8 cellular contexts compared by ENCODE assay signal in genomic region chr14:104801284-104802119, GRCh38. TPM values are rescaled to one million over a fixed set of nuclear protein-coding genes. Genes with fewer than 3 reads are reported as not detected.
DNase-seq lines count a peak whose midpoint lies in the region; ATAC-seq, FAIRE-seq and TF ChIP-seq lines count a peak whose summit lies in the region.

No MANE protein-coding gene starts in this region.

- peaks cover 2% of the 10 kb centered on the region for H3K27me3 Mint-ChIP-seq in activated T-helper 2 cell treated with anti-CD3 and anti-CD28 coated beads, Interferon-gamma antibody, Interleukin-2, Interleukin-4, amounts not matched to agents 10 μg/mL and 5 μg/mL and 100 μg/mL, durations not matched to agents 14 hours and 24 hours and 36 hours (ENCODE audit: low read depth)

- H3K4me3 ChIP-seq in SK-N-SH (ENCODE audit: low read depth in 2 of 2, low read length in 1 of 2) (peak overlapping the region; percentile 63 to 67), kidney (ENCODE audit: low read length in 2 of 2) (peak overlapping the region; percentile 53 to 71), suprapubic skin (peak overlapping the region; percentile 81)

- 76% methylated on average over 16 of the region's 55 CpGs for WGBS in SK-N-SH (ENCODE audit: low lambda C conversion rate)
- WGBS in suprapubic skin, result 88% methylated on average over 9 of the region's 55 CpGs

- DNase-seq in SK-N-SH, result peak; percentile 41
- DNase-seq in activated T-helper 2 cell treated with anti-CD3 and anti-CD28 coated beads, Interferon-gamma antibody, Interleukin-2, Interleukin-4, amounts not matched to agents 10 μg/mL and 5 μg/mL and 100 μg/mL, durations not matched to agents 14 hours and 24 hours and 36 hours (ENCODE audit: low spot score), result no peak
- DNase-seq in kidney, result no peak
- DNase-seq in suprapubic skin (ENCODE audit: low spot score in 2 of 2), result no peak
- DNase-seq in NCI-H526 treated with DMSO at 0.1 percent for 48 hours (lab: John Stamatoyannopoulos, UW), result no peak
- no peak for DNase-seq in NCI-H187 treated with DMSO at 0.1 percent for 48 hours (lab: John Stamatoyannopoulos, UW)

- H3K79me2 ChIP-seq in SK-N-SH (ENCODE audit: insufficient read depth), result no peaks in the 10 kb centered on the region

- no peaks in the 10 kb centered on the region for H4K20me1 ChIP-seq in SK-N-SH (ENCODE audit: insufficient read depth)

- no peak overlapping the region for H2AFZ ChIP-seq in SK-N-SH (ENCODE audit: low read depth)

- H3K27me3 ChIP-seq in SK-N-SH (ENCODE audit: insufficient read depth) (no peaks in the 10 kb centered on the region), suprapubic skin (no peaks in the 10 kb centered on the region)

- peaks cover 23 to 44% of the 10 kb centered on the region in 2 experiments; a peak in 3 of 4 replicates for H3K4me1 ChIP-seq in SK-N-SH (ENCODE audit: control insufficient read depth in 1 of 2, insufficient read depth in 2 of 2, low read depth in 1 of 2, low read length in 1 of 2)
- H3K4me1 ChIP-seq in kidney (ENCODE audit: control insufficient read depth in 1 of 2, insufficient read depth in 1 of 2, low read depth in 1 of 2, low read length in 2 of 2), result peaks cover 15 to 26% of the 10 kb centered on the region in 2 donors
- peaks cover 41% of the 10 kb centered on the region for H3K4me1 ChIP-seq in suprapubic skin

- H3K9me3 ChIP-seq in SK-N-SH (no peaks in the 10 kb centered on the region), kidney (ENCODE audit: control insufficient read depth in 1 of 2, low read length in 2 of 2) (no peaks in the 10 kb centered on the region), suprapubic skin (no peaks in the 10 kb centered on the region)

- H3K9ac ChIP-seq in SK-N-SH (0 out of 2 replicates have a peak overlapping the region, but pooled peaks have one; percentile 28), kidney (ENCODE audit: low read length in 2 of 2) (peak overlapping the region in 1 of 2 donors; percentile 34)

- TF ChIP-seq EP300 in SK-N-SH (IDR thresholded peaks at IDR 0.05; ENCODE audit: borderline replicate concordance in 1 of 2, low read depth in 1 of 2, low read length in 1 of 2) (no peak), suprapubic skin (IDR thresholded peaks at IDR 0.05) (no peak)

- peaks cover 22% of the 10 kb centered on the region for H3F3A ChIP-seq in SK-N-SH (replicated peaks; ENCODE audit: insufficient read depth)

- H3K27ac Mint-ChIP-seq in activated T-helper 2 cell treated with anti-CD3 and anti-CD28 coated beads, Interferon-gamma antibody, Interleukin-2, Interleukin-4, amounts not matched to agents 10 μg/mL and 5 μg/mL and 100 μg/mL, durations not matched to agents 14 hours and 24 hours and 36 hours, result peak overlapping the region; percentile 52

- no peak for TF ChIP-seq POLR2A in suprapubic skin (IDR thresholded peaks at IDR 0.05)

- peak overlapping the region; percentile 89 for H3K4me2 ChIP-seq in SK-N-SH

- ATAC-seq in SK-N-SH treated with all-trans-retinoic acid at 6 μM for 48 hours, result no peak
- no peak for ATAC-seq in HG03175 (IDR thresholded peaks at IDR 0.05; ENCODE audit: unreplicated experiment)

- peaks cover 8% of the 10 kb centered on the region for H3K4me1 Mint-ChIP-seq in activated T-helper 2 cell treated with anti-CD3 and anti-CD28 coated beads, Interferon-gamma antibody, Interleukin-2, Interleukin-4, amounts not matched to agents 10 μg/mL and 5 μg/mL and 100 μg/mL, durations not matched to agents 14 hours and 24 hours and 36 hours (ENCODE audit: low read depth)

- intact Hi-C loops in activated T-helper 2 cell treated with anti-CD3 and anti-CD28 coated beads, Interferon-gamma antibody, Interleukin-2, Interleukin-4, amounts not matched to agents 10 μg/mL and 5 μg/mL and 100 μg/mL, durations not matched to agents 14 hours and 24 hours and 36 hours (cut with micrococcal nuclease), result loop anchor here (1.0 kb wide), 1 partner anchor 25 kb away; no protein-coding TSS in a partner anchor
- intact Hi-C loops in kidney (cut with DNase I), result no loop called here

- TF ChIP-seq CTCF in SK-N-SH (IDR thresholded peaks at IDR 0.05), result no peak
- TF ChIP-seq CTCF in kidney (IDR thresholded peaks at IDR 0.05; ENCODE audit: borderline replicate concordance, extremely low read depth, insufficient read depth), result no peak
- TF ChIP-seq CTCF in suprapubic skin (IDR thresholded peaks at IDR 0.05), result no peak

- no peaks in the 10 kb centered on the region for H3K36me3 Mint-ChIP-seq in activated T-helper 2 cell treated with anti-CD3 and anti-CD28 coated beads, Interferon-gamma antibody, Interleukin-2, Interleukin-4, amounts not matched to agents 10 μg/mL and 5 μg/mL and 100 μg/mL, durations not matched to agents 14 hours and 24 hours and 36 hours (ENCODE audit: low read depth)

- no peaks in the 10 kb centered on the region for H3K9me3 Mint-ChIP-seq in activated T-helper 2 cell treated with anti-CD3 and anti-CD28 coated beads, Interferon-gamma antibody, Interleukin-2, Interleukin-4, amounts not matched to agents 10 μg/mL and 5 μg/mL and 100 μg/mL, durations not matched to agents 14 hours and 24 hours and 36 hours

- no peak overlapping the region; a peak in 1 of 4 replicates for H3K27ac ChIP-seq in SK-N-SH (ENCODE audit: low read depth in 2 of 2, low read length in 1 of 2)
- peak overlapping the region; percentile 42 to 82 for H3K27ac ChIP-seq in kidney (ENCODE audit: low read depth in 2 of 2, low read length in 2 of 2)
- H3K27ac ChIP-seq in suprapubic skin, result peak overlapping the region; percentile 91

- POLR2A ChIA-PET in SK-N-SH (lab: Yijun Ruan, JAX), result no interaction called here

- FAIRE-seq in kidney (lab: Jason Lieb, UNC), result no peak

- no peak for TF ChIP-seq RAD21 in SK-N-SH (IDR thresholded peaks at IDR 0.05; ENCODE audit: low read length)

- no peaks in the 10 kb centered on the region for H3K9me2 ChIP-seq in SK-N-SH

- CTCF ChIA-PET in SK-N-SH (lab: Yijun Ruan, JAX), result interaction anchor here (1.1 to 5.2 kb wide), 8 partner anchors 11 to 132 kb away, joined by 3 to 26 read pairs (median 4); no protein-coding TSS in a partner anchor

- no peaks in the 10 kb centered on the region for H3K36me3 ChIP-seq in SK-N-SH (replicated peaks in 1 of 2; ENCODE audit: control insufficient read depth in 1 of 2, insufficient read depth in 2 of 2, low read length in 1 of 2)
- H3K36me3 ChIP-seq in kidney (ENCODE audit: control insufficient read depth in 1 of 2, insufficient read depth in 2 of 2, low read length in 2 of 2), result no peaks in the 10 kb centered on the region
- no peaks in the 10 kb centered on the region for H3K36me3 ChIP-seq in suprapubic skin

- H3K4me3 Mint-ChIP-seq in activated T-helper 2 cell treated with anti-CD3 and anti-CD28 coated beads, Interferon-gamma antibody, Interleukin-2, Interleukin-4, amounts not matched to agents 10 μg/mL and 5 μg/mL and 100 μg/mL, durations not matched to agents 14 hours and 24 hours and 36 hours (ENCODE audit: low read depth), result peak overlapping the region; percentile 86

TF ChIP-seq in SK-N-SH, 30 proteins besides CTCF, POLR2A, EP300 and RAD21:
- TF ChIP-seq FOXM1 (IDR thresholded peaks at IDR 0.05; ENCODE audit: low read depth) (no peak), USF2 (IDR thresholded peaks at IDR 0.05; ENCODE audit: borderline replicate concordance, low read depth, low read length) (no peak)

TF ChIP-seq in SK-N-SH treated with all-trans-retinoic acid at 6 μM for 48 hours, 23 proteins besides CTCF, POLR2A, EP300 and RAD21 (continues in another document):
- no peak for TF ChIP-seq CSRNP3 (CRISPR knock-in tag; IDR thresholded peaks at IDR 0.05)

RNA-seq across cellular contexts. Expression of gene ZBTB42, which starts 0.6 kb away (rescaled TPM):
- 2.9 and 3.1 TPM in 2 replicates for polyA plus RNA-seq in SK-N-SH (2012; rRNA removed)
- polyA plus RNA-seq in SK-N-SH (2012; cell fraction: cytosol; rRNA removed), result 1.4 and 2.2 TPM in 2 replicates
- 1.7 TPM in 2 replicates for polyA plus RNA-seq in SK-N-SH (2012; cell fraction: nucleus; rRNA removed)
- total RNA-seq in activated T-helper 2 cell treated with anti-CD3 and anti-CD28 coated beads, Interferon-gamma antibody, Interleukin-2, Interleukin-4, amounts not matched to agents 10 μg/mL and 5 μg/mL and 100 μg/mL, durations not matched to agents 14 hours and 24 hours and 36 hours, result 5.2 and 5.4 TPM in 2 replicates
- total RNA-seq in kidney, result 10.0 TPM
- 3.9 TPM for polyA plus RNA-seq in kidney (ENCODE audit: insufficient read depth, low read depth, low replicate concordance)
- total RNA-seq in suprapubic skin, result 1 to 10 TPM; 3.7 to 9.8 (median 7.8) TPM

RNA-seq across cellular contexts. Expression of gene AKT1, which starts 6.0 kb away (rescaled TPM):
- 185 and 198 TPM in 2 replicates for polyA plus RNA-seq in SK-N-SH (2012; rRNA removed)
- 99.2 and 137 TPM in 2 replicates for polyA plus RNA-seq in SK-N-SH (2012; cell fraction: cytosol; rRNA removed)
- polyA plus RNA-seq in SK-N-SH (2012; cell fraction: nucleus; rRNA removed), result 365 and 420 TPM in 2 replicates
- total RNA-seq in activated T-helper 2 cell treated with anti-CD3 and anti-CD28 coated beads, Interferon-gamma antibody, Interleukin-2, Interleukin-4, amounts not matched to agents 10 μg/mL and 5 μg/mL and 100 μg/mL, durations not matched to agents 14 hours and 24 hours and 36 hours, result 145 TPM in 2 replicates
- total RNA-seq in kidney, result 125 TPM
- 70.6 TPM for polyA plus RNA-seq in kidney (ENCODE audit: insufficient read depth, low read depth, low replicate concordance)
- 10 to 100 TPM; 63.1 to 77.6 (median 70.4) TPM for total RNA-seq in suprapubic skin

RNA-seq across cellular contexts. Expression of gene SIVA1, which starts 48.6 kb away (rescaled TPM):
- polyA plus RNA-seq in SK-N-SH (2012; rRNA removed), result 122 and 137 TPM in 2 replicates
- polyA plus RNA-seq in SK-N-SH (2012; cell fraction: cytosol; rRNA removed), result 57.2 and 97.8 TPM in 2 replicates
- 109 and 142 TPM in 2 replicates for polyA plus RNA-seq in SK-N-SH (2012; cell fraction: nucleus; rRNA removed)
- total RNA-seq in activated T-helper 2 cell treated with anti-CD3 and anti-CD28 coated beads, Interferon-gamma antibody, Interleukin-2, Interleukin-4, amounts not matched to agents 10 μg/mL and 5 μg/mL and 100 μg/mL, durations not matched to agents 14 hours and 24 hours and 36 hours, result 96.0 and 104 TPM in 2 replicates
- total RNA-seq in kidney, result 65.7 TPM
- polyA plus RNA-seq in kidney (ENCODE audit: insufficient read depth, low read depth, low replicate concordance), result 124 TPM
- 100 to 1,000 TPM in 3 of 4 donors, 10 to 100 TPM in 1; 94.0 to 159 (median 142) TPM for total RNA-seq in suprapubic skin

Comparison
In these comparisons a context has a peak if more than half of its experiments do, and no peak if none do; other contexts are left out.
1. H3K27ac ChIP-seq: peak in kidney (2 of 2) and suprapubic skin (single experiment); none in SK-N-SH (0 of 2).
2. Peak in every context shown above with its lines, with median percentiles within 50 percentile points of each other: H3K4me3 ChIP-seq.